8 cellular contexts compared by ENCODE assay signal in genomic region chr2:172427990-172428840, GRCh38. TPM values are rescaled to one million over a fixed set of nuclear protein-coding genes. Genes with fewer than 3 reads are reported as not detected.
A peak's percentile ranks its signal among the peaks of the same experiment; 100 is the strongest.
DNase-seq lines count a peak whose midpoint lies in the region; ATAC-seq and TF ChIP-seq lines count a peak whose summit lies in the region.

No MANE protein-coding gene starts in this region.

- peak; percentile 14 for ATAC-seq in GM19463 (IDR thresholded peaks at IDR 0.05; ENCODE audit: unreplicated experiment)
- peak; percentile 57 to 58 for ATAC-seq in activated T-cell treated with anti-CD3 and anti-CD28 coated beads, Interleukin-2, amount 50 U/mL, for 72 hours (replicated peaks in 1 of 2)
- ATAC-seq in natural killer cell treated with Interleukin-12 subunit alpha and Interleukin-12 subunit beta and Interleukin-15 and Interleukin-18, amount 100 ng/mL, for 72 hours: peak; percentile 71 to 74

- H3K27ac ChIP-seq in fibroblast of lung (ENCODE audit: insufficient read depth, low read length) (peak overlapping the region; percentile 31), tibial nerve (peak overlapping the region; percentile 86 to 93 (median 91))

- peak overlapping the region; percentile 87 for H3K4me2 ChIP-seq in fibroblast of lung (ENCODE audit: extremely low read depth, insufficient read depth, low read length)

- H3K36me3 Mint-ChIP-seq in activated T-cell treated with anti-CD3 and anti-CD28 coated beads, Interleukin-2, amount 50 U/mL, for 72 hours (ENCODE audit: insufficient read depth in 2 of 2): no peaks in the 10 kb centered on the region
- no peaks in the 10 kb centered on the region for H3K36me3 Mint-ChIP-seq in natural killer cell treated with Interleukin-12 subunit alpha and Interleukin-12 subunit beta and Interleukin-15 and Interleukin-18, amount 100 ng/mL, for 72 hours

- peak overlapping the region; percentile 46 for H3K9ac ChIP-seq in fibroblast of lung (ENCODE audit: insufficient read depth, low read length)

- H3K4me3 Mint-ChIP-seq in activated T-cell treated with anti-CD3 and anti-CD28 coated beads, Interleukin-2, amount 50 U/mL, for 72 hours: peak overlapping the region; percentile 76 to 89
- H3K4me3 Mint-ChIP-seq in natural killer cell treated with Interleukin-12 subunit alpha and Interleukin-12 subunit beta and Interleukin-15 and Interleukin-18, amount 100 ng/mL, for 72 hours: peak overlapping the region; percentile 77

- H3K9me3 Mint-ChIP-seq in activated T-cell treated with anti-CD3 and anti-CD28 coated beads, Interleukin-2, amount 50 U/mL, for 72 hours: no peaks in the 10 kb centered on the region
- no peaks in the 10 kb centered on the region for H3K9me3 Mint-ChIP-seq in natural killer cell treated with Interleukin-12 subunit alpha and Interleukin-12 subunit beta and Interleukin-15 and Interleukin-18, amount 100 ng/mL, for 72 hours

- TF ChIP-seq CTCF in fibroblast of lung (conservative IDR thresholded peaks at IDR 0.05 in 1 of 2, IDR thresholded peaks at IDR 0.05 in 1 of 2; ENCODE audit: low read depth in 1 of 2, low read length in 2 of 2) (peak in 1 of 2 donors; percentile 16), tibial nerve (IDR thresholded peaks at IDR 0.05) (peak in 2 of 5 experiments; percentile 3 to 11), GM13977 (IDR thresholded peaks at IDR 0.05; ENCODE audit: extremely low read depth, insufficient read depth, missing control alignments) (no peak)

- H3K36me3 ChIP-seq in fibroblast of lung (ENCODE audit: control insufficient read depth, insufficient read depth, low read length): no peaks in the 10 kb centered on the region
- H3K36me3 ChIP-seq in tibial nerve: no peaks in the 10 kb centered on the region

- peaks cover 4% of the 10 kb centered on the region for H3K4me1 ChIP-seq in fibroblast of lung (ENCODE audit: control insufficient read depth, extremely low read depth, insufficient read depth, low read length)
- peaks cover 0 to 45% (median 9%) of the 10 kb centered on the region in 4 donors for H3K4me1 ChIP-seq in tibial nerve

- no peaks in the 10 kb centered on the region for H3K27me3 Mint-ChIP-seq in activated T-cell treated with anti-CD3 and anti-CD28 coated beads, Interleukin-2, amount 50 U/mL, for 72 hours (ENCODE audit: low read depth)
- H3K27me3 Mint-ChIP-seq in natural killer cell treated with Interleukin-12 subunit alpha and Interleukin-12 subunit beta and Interleukin-15 and Interleukin-18, amount 100 ng/mL, for 72 hours: peaks cover 0 to 4% of the 10 kb centered on the region in 2 donors

- in situ Hi-C loops in GM13977 (cut with MboI; ENCODE audit: low pct_unique_long_range_greater_than_20kb, low sequenced_read_pairs, unreplicated experiment): no loop called here

- 1 to 3% methylated on average over 36 to 63 of the region's 63 CpGs for WGBS in tibial nerve, 2 donors

- H3K4me1 Mint-ChIP-seq in activated T-cell treated with anti-CD3 and anti-CD28 coated beads, Interleukin-2, amount 50 U/mL, for 72 hours (ENCODE audit: low read depth): peaks cover 72% of the 10 kb centered on the region
- H3K4me1 Mint-ChIP-seq in natural killer cell treated with Interleukin-12 subunit alpha and Interleukin-12 subunit beta and Interleukin-15 and Interleukin-18, amount 100 ng/mL, for 72 hours (ENCODE audit: low read depth in 2 of 2): peaks cover 21 to 26% of the 10 kb centered on the region in 2 donors

- DNase-seq in NCI-H69 (lab: John Stamatoyannopoulos, UW) (peak; percentile 89), fibroblast of lung (ENCODE audit: low read depth in 2 of 2) (peak; percentile 18 to 23), tibial nerve (ENCODE audit: low spot score in 2 of 2) (peak; percentile 15 to 26), DMS114 treated with DMSO at 0.1 percent for 48 hours (lab: John Stamatoyannopoulos, UW; ENCODE audit: unreplicated experiment) (no peak), GM13977 (ENCODE audit: low spot score) (no peak)
- peak; percentile 55 to 62 for DNase-seq in activated T-cell treated with anti-CD3 and anti-CD28 coated beads, Interleukin-2, amount 50 U/mL, for 72 hours
- DNase-seq in natural killer cell treated with Interleukin-12 subunit alpha and Interleukin-12 subunit beta and Interleukin-15 and Interleukin-18, amount 100 ng/mL, for 72 hours (ENCODE audit: low spot score): no peak

- peak overlapping the region; percentile 63 for H2AFZ ChIP-seq in fibroblast of lung (ENCODE audit: low read length)

- TF ChIP-seq EP300 in tibial nerve (IDR thresholded peaks at IDR 0.05): no peak

- no peaks in the 10 kb centered on the region for H3K9me3 ChIP-seq in fibroblast of lung (ENCODE audit: control insufficient read depth, insufficient read depth, low read depth, low read length)
- no peaks in the 10 kb centered on the region for H3K9me3 ChIP-seq in tibial nerve

- H3K4me3 ChIP-seq in fibroblast of lung (replicated peaks in 1 of 4; ENCODE audit: control extremely low read depth in 1 of 4, insufficient read depth in 1 of 4, low read depth in 3 of 4, low read length in 4 of 4) (peak overlapping the region; percentile 41 to 77 (median 58)), tibial nerve (peak overlapping the region; percentile 59 to 91 (median 68))

- no peak for TF ChIP-seq POLR2A in tibial nerve (IDR thresholded peaks at IDR 0.05)

- peaks cover 7% of the 10 kb centered on the region for H3K79me2 ChIP-seq in fibroblast of lung (ENCODE audit: control insufficient read depth, insufficient read depth, low read length)

- no peaks in the 10 kb centered on the region for H4K20me1 ChIP-seq in fibroblast of lung (ENCODE audit: control insufficient read depth, extremely low read depth, insufficient read depth, low read length)

- H3K27ac Mint-ChIP-seq in activated T-cell treated with anti-CD3 and anti-CD28 coated beads, Interleukin-2, amount 50 U/mL, for 72 hours: no peak overlapping the region
- no peak overlapping the region for H3K27ac Mint-ChIP-seq in natural killer cell treated with Interleukin-12 subunit alpha and Interleukin-12 subunit beta and Interleukin-15 and Interleukin-18, amount 100 ng/mL, for 72 hours

- H3K27me3 ChIP-seq in fibroblast of lung (ENCODE audit: control insufficient read depth, insufficient read depth, low read length): no peaks in the 10 kb centered on the region
- no peaks in the 10 kb centered on the region for H3K27me3 ChIP-seq in tibial nerve

RNA-seq across cellular contexts. Expression of gene ITGA6, which starts 0.8 kb away (rescaled TPM):
- total RNA-seq in activated T-cell treated with anti-CD3 and anti-CD28 coated beads, Interleukin-2, amount 50 U/mL, for 72 hours: 1 to 10 TPM; 7.0 to 8.6 TPM
- total RNA-seq in fibroblast of lung (2.6 and 19.8 TPM in 2 replicates), tibial nerve (100 to 1,000 TPM; 254 to 586 (median 471) TPM)
- 6.4 and 14.9 TPM in 2 replicates for polyA plus RNA-seq in fibroblast of lung
- polyA plus RNA-seq in fibroblast of lung (2012): 13.9 and 25.3 TPM in 2 replicates
- polyA minus RNA-seq in fibroblast of lung (ENCODE audit: low replicate concordance): 2.5 and 13.6 TPM in 2 replicates
- 10 to 100 TPM; 15.6 to 36.9 TPM for total RNA-seq in natural killer cell treated with Interleukin-12 subunit alpha and Interleukin-12 subunit beta and Interleukin-15 and Interleukin-18, amount 100 ng/mL, for 72 hours

Comparison
In these comparisons a context has a peak if more than half of its experiments do, and no peak if none do; other contexts are left out.
1. ATAC-seq: peak in every context shown above with its lines; median percentile 72 in natural killer cell treated with Interleukin-12 subunit alpha and Interleukin-12 subunit beta and Interleukin-15 and Interleukin-18, amount 100 ng/mL, for 72 hours; 58 in activated T-cell treated with anti-CD3 and anti-CD28 coated beads, Interleukin-2, amount 50 U/mL, for 72 hours; 14 in GM19463.
2. DNase-seq: peak in NCI-H69 (single experiment), activated T-cell treated with anti-CD3 and anti-CD28 coated beads, Interleukin-2, amount 50 U/mL, for 72 hours (2 of 2), fibroblast of lung (2 of 2) and tibial nerve (2 of 2); none in natural killer cell treated with Interleukin-12 subunit alpha and Interleukin-12 subunit beta and Interleukin-15 and Interleukin-18, amount 100 ng/mL, for 72 hours (single experiment), DMS114 treated with DMSO at 0.1 percent for 48 hours (single experiment) and GM13977 (single experiment).
3. RNA of gene ITGA6, which starts 0.8 kb away (total RNA-seq): 254 to 586 TPM in tibial nerve; 15.6 to 36.9 TPM in natural killer cell treated with Interleukin-12 subunit alpha and Interleukin-12 subunit beta and Interleukin-15 and Interleukin-18, amount 100 ng/mL, for 72 hours, 2.6 to 19.8 TPM in fibroblast of lung and 7.0 to 8.6 TPM in activated T-cell treated with anti-CD3 and anti-CD28 coated beads, Interleukin-2, amount 50 U/mL, for 72 hours; every median in the first group is over 4 times any median in the second.